ENCODE assay signal across 29 cellular contexts in the genomic region with DNA sequence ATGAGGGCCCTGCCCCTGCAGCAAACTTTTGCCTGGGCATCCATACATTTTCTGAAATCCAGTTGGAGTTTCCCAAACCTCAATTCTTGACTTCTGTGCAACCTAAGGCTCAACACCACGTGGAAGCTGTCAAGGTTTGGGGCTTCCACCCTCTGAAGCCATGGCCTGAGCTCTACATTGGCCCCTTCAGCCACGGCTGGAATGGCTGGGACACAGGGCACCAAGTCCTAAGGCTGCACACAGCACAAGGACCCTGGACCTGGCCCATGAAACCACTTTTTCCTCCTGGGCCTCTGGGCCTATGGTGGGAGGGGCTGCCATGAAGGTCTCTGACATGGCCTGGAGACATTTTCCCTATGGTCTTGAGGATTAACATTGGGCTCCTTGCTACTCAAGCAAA.
DNase-seq lines count a peak whose midpoint lies in the region; TF ChIP-seq lines count a peak whose summit lies in the region.
"Had no signal": no experiment of that assay in that cellular context is flagged by ENCODE, and none has a peak within 500 bp of the region (broad histone marks: within the 10 kb centered on the region; RNA-seq: fewer than 3 reads in every experiment).

No MANE protein-coding gene starts in this region.

- H2AFZ ChIP-seq in PC-9 = no peak overlapping the region

- H3K9me3 ChIP-seq in HEK293 (ENCODE audit: control insufficient read depth, insufficient read depth, low read depth, low read length) (no peaks in the 10 kb centered on the region), esophagus muscularis mucosa (peaks cover 0 to 4% (median 0%) of the 10 kb centered on the region in 4 donors), PC-9 (ENCODE audit: insufficient read depth, low read depth) (no peaks in the 10 kb centered on the region)
- H3K9me3 ChIP-seq: BE2C had no signal

- CTCF ChIA-PET in HEK293 (lab: Yijun Ruan, JAX) (interaction anchor here (1.1 kb wide), 1 partner anchor 511 kb away, joined by 3 read pairs; no protein-coding TSS in a partner anchor), PC-9 (lab: Charles Lee) (no interaction called here)

- TF ChIP-seq POLR2A in esophagus muscularis mucosa (IDR thresholded peaks at IDR 0.05; ENCODE audit: low read depth) = no peak

- DNase-seq in esophagus muscularis mucosa (ENCODE audit: extremely low spot score) (peak; percentile 72), PC-9 (no peak)
- DNase-seq in activated T-cell treated with anti-CD3 and anti-CD28 coated beads, Interleukin-2, amount 50 U/mL, for 48 hours = no peak
- DNase-seq: 8988T; ACHN; AML-193; BE2C; C1 segment of cervical spinal cord; Caco-2; Calu3; CD4-positive, alpha-beta memory T cell; CD4-positive, alpha-beta T cell; CD4-positive, CD25-positive, alpha-beta regulatory T cell; CD8-positive, alpha-beta memory T cell; CD8-positive, alpha-beta T cell; COR-L47; DMS 273 treated with DMSO at 0.1 percent for 48 hours; DMS153; DMS53; DMS79; DMS79 treated with DMSO at 0.1 percent for 48 hours; DND-41; EL had no signal

- H3K4me1 ChIP-seq in HEK293 (ENCODE audit: control insufficient read depth, insufficient read depth, low read length) (no peaks in the 10 kb centered on the region), esophagus muscularis mucosa (no peaks in the 10 kb centered on the region), PC-9 (replicated peaks; ENCODE audit: insufficient read depth) (no peaks in the 10 kb centered on the region)
- H3K4me1 ChIP-seq: A549; BE2C; BLaER1; BLaER1 treated with 17β-estradiol and CSF1 and Interleukin-3, amounts not matched to agents 10 nM and 100 nM; Caco-2 had no signal

- POLR2A ChIA-PET in HEK293 (lab: Yijun Ruan, JAX) = no interaction called here
- POLR2A ChIA-PET in PC-9 (lab: Charles Lee; ENCODE audit: unreplicated experiment) = no interaction called here

- no TSS peak for BruUV-seq in PC-9 (replicated peaks; lab: Mats Ljungman, UMichigan)

- H3K27ac ChIP-seq in HEK293 (ENCODE audit: extremely low read depth, low read depth, low read length) (no peak overlapping the region), esophagus muscularis mucosa (replicated peaks in 1 of 4) (no peak overlapping the region), PC-9 (no peak overlapping the region)
- H3K27ac ChIP-seq: 22Rv1; A549; BLaER1; BLaER1 treated with 17β-estradiol and CSF1 and Interleukin-3, amounts not matched to agents 10 nM and 100 nM; C4-2B had no signal

- H3K4me2 ChIP-seq in PC-9 = no peak overlapping the region
- H3K4me2 ChIP-seq: A549; BLaER1; BLaER1 treated with 17β-estradiol and CSF1 and Interleukin-3, amounts not matched to agents 10 nM and 100 nM had no signal

- no peaks in the 10 kb centered on the region for H3K27me3 ChIP-seq in esophagus muscularis mucosa
- H3K27me3 ChIP-seq in PC-9 (ENCODE audit: insufficient read depth, low read depth) = no peaks in the 10 kb centered on the region
- H3K27me3 ChIP-seq: BE2C; BLaER1; BLaER1 treated with 17β-estradiol and CSF1 and Interleukin-3, amounts not matched to agents 10 nM and 100 nM had no signal

- no peak overlapping the region for H3K4me3 ChIP-seq in HEK293 (ENCODE audit: low read depth, low read length)
- no peak overlapping the region for H3K4me3 ChIP-seq in esophagus muscularis mucosa
- no peak overlapping the region for H3K4me3 ChIP-seq in PC-9
- H3K4me3 ChIP-seq: A549; BLaER1; BLaER1 treated with 17β-estradiol and CSF1 and Interleukin-3, amounts not matched to agents 10 nM and 100 nM had no signal

- no peaks in the 10 kb centered on the region for H3F3A ChIP-seq in PC-9 (ENCODE audit: insufficient read depth, low read depth)

- no peaks in the 10 kb centered on the region for H3K36me3 ChIP-seq in HEK293 (ENCODE audit: control insufficient read depth in 2 of 2, insufficient read depth in 1 of 2, low read length in 2 of 2)
- no peaks in the 10 kb centered on the region for H3K36me3 ChIP-seq in esophagus muscularis mucosa
- no peaks in the 10 kb centered on the region for H3K36me3 ChIP-seq in PC-9 (ENCODE audit: low read depth)
- H3K36me3 ChIP-seq: BE2C; BLaER1; BLaER1 treated with 17β-estradiol and CSF1 and Interleukin-3, amounts not matched to agents 10 nM and 100 nM had no signal

- intact Hi-C loops in esophagus muscularis mucosa (cut with DNase I) = no loop called here
- intact Hi-C loops in PC-9 (cut with micrococcal nuclease; ENCODE audit: unreplicated experiment) = no loop called here

- TF ChIP-seq CTCF in HEK293 (tag by site-specific recombination; IDR thresholded peaks at IDR 0.05) = no peak
- no peak for TF ChIP-seq CTCF in esophagus muscularis mucosa (IDR thresholded peaks at IDR 0.05)
- no peak for TF ChIP-seq CTCF in PC-9 (conservative IDR thresholded peaks at IDR 0.05)

- no peaks in the 10 kb centered on the region for H3K9me2 ChIP-seq in PC-9 (ENCODE audit: insufficient read depth)

- H3K79me2 ChIP-seq in PC-9 (ENCODE audit: low read depth) = no peaks in the 10 kb centered on the region

- 71% methylated on average over 2 of the region's 2 CpGs for whole genome bisulfite sequencing in esophagus muscularis mucosa

- TF ChIP-seq EP300 in esophagus muscularis mucosa (IDR thresholded peaks at IDR 0.05) = no peak

- no peaks in the 10 kb centered on the region for H4K20me1 ChIP-seq in PC-9 (ENCODE audit: insufficient read depth)
- H4K20me1 ChIP-seq: BLaER1; BLaER1 treated with 17β-estradiol and CSF1 and Interleukin-3, amounts not matched to agents 10 nM and 100 nM had no signal

TF ChIP-seq in HEK293, 187 proteins besides CTCF, POLR2A, EP300 and RAD21:
- TF ChIP-seq ZNF473 (tag by site-specific recombination; IDR thresholded peaks at IDR 0.05) (no peak), ZNF223 (tag by site-specific recombination; IDR thresholded peaks at IDR 0.05) (no peak), SETDB1 (IDR thresholded peaks at IDR 0.05; ENCODE audit: insufficient read length, low read length) (no peak), ZFP69B (tag by site-specific recombination; IDR thresholded peaks at IDR 0.05) (no peak), ZNF239 (tag by site-specific recombination; IDR thresholded peaks at IDR 0.05) (no peak), ZNF585B (tag by site-specific recombination; IDR thresholded peaks at IDR 0.05) (peak; percentile 70)
